Comparison of ENCODE assay signal across 2 cellular contexts in the genomic region with DNA sequence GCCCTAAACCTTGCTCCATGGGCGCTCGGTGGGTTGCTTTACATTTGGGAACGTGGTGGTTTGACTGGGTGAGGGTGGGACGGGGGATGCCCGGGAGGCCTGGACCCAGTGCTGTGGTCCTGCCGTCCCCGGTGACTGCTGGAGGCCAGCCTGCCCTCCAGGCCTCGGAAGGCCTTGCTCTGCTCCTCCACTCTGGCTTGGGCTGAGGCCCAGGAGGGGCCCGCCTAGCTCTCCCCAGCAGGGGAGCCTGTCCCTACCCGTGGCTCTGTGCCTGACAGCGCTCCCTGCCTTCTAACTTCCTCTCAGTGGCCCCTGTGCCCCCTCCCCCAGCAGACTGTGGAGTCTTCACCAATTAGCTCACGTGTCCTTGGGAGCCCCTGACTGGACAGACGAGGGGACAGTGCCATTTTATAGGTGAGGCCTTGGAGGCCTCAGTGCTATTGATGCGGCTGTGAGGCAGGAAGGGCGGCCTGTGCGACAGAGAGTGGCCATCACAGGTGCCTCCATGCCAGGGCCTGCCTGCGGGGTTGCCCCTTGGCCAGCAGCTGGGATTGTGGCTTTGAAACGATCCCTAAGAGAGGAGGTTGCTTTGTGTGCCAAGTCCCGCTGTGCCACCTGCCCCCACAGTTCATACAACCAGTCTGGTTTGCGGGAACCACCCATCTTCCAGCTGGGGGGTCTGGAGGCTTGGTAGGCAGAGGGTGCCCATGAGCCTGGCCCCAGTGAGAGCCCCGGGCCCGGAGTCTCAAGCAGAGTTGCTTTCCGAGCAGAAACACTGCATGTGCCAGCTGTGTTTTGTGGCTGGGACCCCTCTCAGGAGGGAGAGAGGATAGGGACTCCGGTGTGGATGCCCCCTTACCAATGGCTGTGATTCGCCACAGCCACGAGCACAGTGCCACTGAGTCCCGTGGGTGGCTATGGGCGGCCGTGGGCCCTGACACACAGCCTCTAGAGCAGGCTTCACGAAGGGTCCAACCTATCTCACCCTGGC.
TF ChIP-seq lines count a peak whose summit lies in the region.

No MANE protein-coding gene starts in this region.

TF ChIP-seq in GM23338, 12 proteins besides CTCF, POLR2A, EP300 and RAD21 (continues in another document):
- TF ChIP-seq, protein P1, sequence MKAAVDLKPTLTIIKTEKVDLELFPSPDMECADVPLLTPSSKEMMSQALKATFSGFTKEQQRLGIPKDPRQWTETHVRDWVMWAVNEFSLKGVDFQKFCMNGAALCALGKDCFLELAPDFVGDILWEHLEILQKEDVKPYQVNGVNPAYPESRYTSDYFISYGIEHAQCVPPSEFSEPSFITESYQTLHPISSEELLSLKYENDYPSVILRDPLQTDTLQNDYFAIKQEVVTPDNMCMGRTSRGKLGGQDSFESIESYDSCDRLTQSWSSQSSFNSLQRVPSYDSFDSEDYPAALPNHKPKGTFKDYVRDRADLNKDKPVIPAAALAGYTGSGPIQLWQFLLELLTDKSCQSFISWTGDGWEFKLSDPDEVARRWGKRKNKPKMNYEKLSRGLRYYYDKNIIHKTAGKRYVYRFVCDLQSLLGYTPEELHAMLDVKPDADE (IDR thresholded peaks at IDR 0.05): no peak
- no peak for TF ChIP-seq ZNF114 (CRISPR knock-in tag; IDR thresholded peaks at IDR 0.05)
- no peak for TF ChIP-seq EZH2 (IDR thresholded peaks at IDR 0.05; ENCODE audit: low read depth, unreplicated experiment)
- TF ChIP-seq EZH2phosphoT487 (IDR thresholded peaks at IDR 0.05; ENCODE audit: unreplicated experiment): no peak
- no peak for TF ChIP-seq STAT1 (IDR thresholded peaks at IDR 0.05; ENCODE audit: unreplicated experiment)
- TF ChIP-seq, protein P2, sequence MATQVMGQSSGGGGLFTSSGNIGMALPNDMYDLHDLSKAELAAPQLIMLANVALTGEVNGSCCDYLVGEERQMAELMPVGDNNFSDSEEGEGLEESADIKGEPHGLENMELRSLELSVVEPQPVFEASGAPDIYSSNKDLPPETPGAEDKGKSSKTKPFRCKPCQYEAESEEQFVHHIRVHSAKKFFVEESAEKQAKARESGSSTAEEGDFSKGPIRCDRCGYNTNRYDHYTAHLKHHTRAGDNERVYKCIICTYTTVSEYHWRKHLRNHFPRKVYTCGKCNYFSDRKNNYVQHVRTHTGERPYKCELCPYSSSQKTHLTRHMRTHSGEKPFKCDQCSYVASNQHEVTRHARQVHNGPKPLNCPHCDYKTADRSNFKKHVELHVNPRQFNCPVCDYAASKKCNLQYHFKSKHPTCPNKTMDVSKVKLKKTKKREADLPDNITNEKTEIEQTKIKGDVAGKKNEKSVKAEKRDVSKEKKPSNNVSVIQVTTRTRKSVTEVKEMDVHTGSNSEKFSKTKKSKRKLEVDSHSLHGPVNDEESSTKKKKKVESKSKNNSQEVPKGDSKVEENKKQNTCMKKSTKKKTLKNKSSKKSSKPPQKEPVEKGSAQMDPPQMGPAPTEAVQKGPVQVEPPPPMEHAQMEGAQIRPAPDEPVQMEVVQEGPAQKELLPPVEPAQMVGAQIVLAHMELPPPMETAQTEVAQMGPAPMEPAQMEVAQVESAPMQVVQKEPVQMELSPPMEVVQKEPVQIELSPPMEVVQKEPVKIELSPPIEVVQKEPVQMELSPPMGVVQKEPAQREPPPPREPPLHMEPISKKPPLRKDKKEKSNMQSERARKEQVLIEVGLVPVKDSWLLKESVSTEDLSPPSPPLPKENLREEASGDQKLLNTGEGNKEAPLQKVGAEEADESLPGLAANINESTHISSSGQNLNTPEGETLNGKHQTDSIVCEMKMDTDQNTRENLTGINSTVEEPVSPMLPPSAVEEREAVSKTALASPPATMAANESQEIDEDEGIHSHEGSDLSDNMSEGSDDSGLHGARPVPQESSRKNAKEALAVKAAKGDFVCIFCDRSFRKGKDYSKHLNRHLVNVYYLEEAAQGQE (IDR thresholded peaks at IDR 0.05; ENCODE audit: unreplicated experiment): no peak
- TF ChIP-seq CREB1 (CRISPR knock-in tag; IDR thresholded peaks at IDR 0.05; ENCODE audit: low read depth): no peak
- no peak for TF ChIP-seq JUNB (IDR thresholded peaks at IDR 0.05; ENCODE audit: unreplicated experiment)
- no peak for TF ChIP-seq NANOG (IDR thresholded peaks at IDR 0.05; ENCODE audit: borderline replicate concordance)
- no peak for TF ChIP-seq POLR2AphosphoS5 (IDR thresholded peaks at IDR 0.05; ENCODE audit: low read depth)
- TF ChIP-seq ZNF331 (CRISPR knock-in tag; IDR thresholded peaks at IDR 0.05; ENCODE audit: low read depth): no peak

TF ChIP-seq in K562, 482 proteins besides CTCF, POLR2A, EP300 and RAD21:
- no peak for TF ChIP-seq ZNF561 (CRISPR knock-in tag; conservative IDR thresholded peaks at IDR 0.05)
- no peak for TF ChIP-seq HDAC2 (IDR thresholded peaks at IDR 0.05)
- TF ChIP-seq KDM1A (IDR thresholded peaks at IDR 0.05): no peak
- no peak for TF ChIP-seq NR2C1 (IDR thresholded peaks at IDR 0.05)
- TF ChIP-seq NR2C1 (tag; IDR thresholded peaks at IDR 0.05): no peak
